Comparison of ENCODE assay signal across 8 cellular contexts in genomic region chr1:58815069-58815679, GRCh38. TPM values are rescaled to one million over a fixed set of nuclear protein-coding genes. Genes with fewer than 3 reads are reported as not detected.
A peak's percentile ranks its signal among the peaks of the same experiment; 100 is the strongest.
DNase-seq lines count a peak whose midpoint lies in the region; ATAC-seq, FAIRE-seq and TF ChIP-seq lines count a peak whose summit lies in the region.

No MANE protein-coding gene starts in this region.

- under 1% methylated on average over 33 of the region's 36 CpGs for WGBS in mammary epithelial cell (ENCODE audit: low coverage, missing lambda C conversion rate)
- 2 to 6% (median 4%) methylated on average over 36 of the region's 36 CpGs for WGBS in small intestine, 3 donors

- peak overlapping the region; percentile 79 for H3K27ac Mint-ChIP-seq in CD4-positive, alpha-beta T cell
- H3K27ac Mint-ChIP-seq in immature natural killer cell, result peak overlapping the region; percentile 88 to 94 (median 92)

- peak overlapping the region; percentile 91 for H3K4me2 ChIP-seq in mammary epithelial cell (ENCODE audit: insufficient read depth, low read depth, low read length)

- H2AFZ ChIP-seq in mammary epithelial cell (ENCODE audit: low read depth, low read length), result peak overlapping the region; percentile 65

- no TSS peak for BruUV-seq in mammary epithelial cell (replicated peaks; lab: Mats Ljungman, UMichigan)

- H3K9me3 Mint-ChIP-seq in CD4-positive, alpha-beta T cell, result no peaks in the 10 kb centered on the region
- H3K9me3 Mint-ChIP-seq in immature natural killer cell, result no peaks in the 10 kb centered on the region

- no peaks in the 10 kb centered on the region for H4K20me1 ChIP-seq in mammary epithelial cell (ENCODE audit: insufficient read depth, low read length)

- in situ Hi-C loops in mammary epithelial cell (cut with MboI; ENCODE audit: low sequenced_read_pairs in 2 of 2), result no loop called here

- peak overlapping the region; percentile 71 for H3K27ac ChIP-seq in CD4-positive, alpha-beta T cell (ENCODE audit: low read depth, low read length)
- H3K27ac ChIP-seq in mammary epithelial cell (ENCODE audit: insufficient read depth, low read depth, low read length), result peak overlapping the region; percentile 77
- H3K27ac ChIP-seq in small intestine (ENCODE audit: low read depth in 1 of 2, low read length in 1 of 2), result peak overlapping the region; percentile 99

- H3K9ac ChIP-seq in mammary epithelial cell (ENCODE audit: insufficient read depth, low read length), result peak overlapping the region; percentile 63

- POLR2A ChIA-PET in CD4-positive, alpha-beta T cell (lab: Charles Lee), result interaction anchor here (4.0 kb wide), 1 partner anchor 32 kb away, joined by 41 read pairs; the partner anchor contains the start of gene JUN

- CTCF ChIA-PET in CD4-positive, alpha-beta T cell (lab: Charles Lee), result no interaction called here
- CTCF ChIA-PET in mammary epithelial cell (lab: Charles Lee; ENCODE audit: low non-redundant PET), result no interaction called here

- peaks cover 54% of the 10 kb centered on the region for H3K4me1 Mint-ChIP-seq in CD4-positive, alpha-beta T cell (ENCODE audit: low read depth)
- peaks cover 42 to 53% of the 10 kb centered on the region in 2 donors for H3K4me1 Mint-ChIP-seq in immature natural killer cell

- H3K27me3 ChIP-seq in CD4-positive, alpha-beta T cell (ENCODE audit: control insufficient read depth, insufficient read depth, low read length), result no peaks in the 10 kb centered on the region
- H3K27me3 ChIP-seq in mammary epithelial cell (ENCODE audit: insufficient read depth, low read length) (no peaks in the 10 kb centered on the region), small intestine (ENCODE audit: control insufficient read depth in 2 of 2, insufficient read depth in 2 of 2, low read length in 2 of 2) (no peaks in the 10 kb centered on the region), BE2C (no peaks in the 10 kb centered on the region)

- no peaks in the 10 kb centered on the region for H3K79me2 ChIP-seq in mammary epithelial cell (ENCODE audit: insufficient read depth, low read length)

- peak in 8 of 10 experiments; percentile 16 to 56 (median 37) for DNase-seq in CD4-positive, alpha-beta T cell
- DNase-seq in T-helper 2 cell (peak; percentile 17 to 66 (median 27)), mammary epithelial cell (peak; percentile 85), immature natural killer cell (peak; percentile 79 to 82 (median 80)), small intestine (peak; percentile 87), BE2C (no peak)

- intact Hi-C loops in CD4-positive, alpha-beta T cell (cut with DNase I, micrococcal nuclease), result loop anchor here (2.0 to 10.0 kb wide), 4 partner anchors 26 to 1000 kb away; partner anchors contain the start of gene HOOK1 (in 1 of the 2)
- intact Hi-C loops in mammary epithelial cell (cut with micrococcal nuclease), result loop anchor here (1.0 to 10.0 kb wide), 4 partner anchors 33 to 117 kb away; no protein-coding TSS in a partner anchor

- no peaks in the 10 kb centered on the region for H3K36me3 ChIP-seq in mammary epithelial cell (ENCODE audit: insufficient read depth, low read length)
- no peaks in the 10 kb centered on the region for H3K36me3 ChIP-seq in small intestine (ENCODE audit: control insufficient read depth in 2 of 2, insufficient read depth in 2 of 2, low read length in 2 of 2)
- H3K36me3 ChIP-seq in BE2C, result no peaks in the 10 kb centered on the region

- H3K4me3 ChIP-seq in mammary epithelial cell (replicated peaks in 1 of 3; ENCODE audit: insufficient read depth in 1 of 3, low read depth in 2 of 3, low read length in 3 of 3) (peak overlapping the region; percentile 51 to 70 (median 56)), small intestine (ENCODE audit: low read depth in 1 of 2, low read length in 2 of 2) (peak overlapping the region in 1 of 2 donors; percentile 74), BE2C (ENCODE audit: low read depth, low read length) (no peak overlapping the region)

- H3K4me1 ChIP-seq in mammary epithelial cell (ENCODE audit: insufficient read depth, low read length) (peaks cover 74% of the 10 kb centered on the region), small intestine (ENCODE audit: control insufficient read depth in 2 of 2, insufficient read depth in 1 of 2, low read depth in 1 of 2, low read length in 1 of 2) (peaks cover 4 to 13% of the 10 kb centered on the region in 2 donors), BE2C (no peaks in the 10 kb centered on the region)

- no peaks in the 10 kb centered on the region for H3K27me3 Mint-ChIP-seq in CD4-positive, alpha-beta T cell
- H3K27me3 Mint-ChIP-seq in immature natural killer cell (ENCODE audit: low read depth in 3 of 3), result peaks cover 2 to 20% (median 5%) of the 10 kb centered on the region in 3 donors

- peak; percentile 5 for ATAC-seq in CD4-positive, alpha-beta T cell (ENCODE audit: poor library complexity)
- ATAC-seq in GM19463 (IDR thresholded peaks at IDR 0.05; ENCODE audit: unreplicated experiment) (peak; percentile 54), HG03565 (IDR thresholded peaks at IDR 0.05; ENCODE audit: unreplicated experiment) (peak; percentile 38)

- peaks cover 6% of the 10 kb centered on the region for H3K36me3 Mint-ChIP-seq in CD4-positive, alpha-beta T cell (ENCODE audit: low read depth)
- H3K36me3 Mint-ChIP-seq in immature natural killer cell, result no peaks in the 10 kb centered on the region

- no peak for TF ChIP-seq CTCF in CD4-positive, alpha-beta T cell (IDR thresholded peaks at IDR 0.05)
- TF ChIP-seq CTCF in mammary epithelial cell (conservative IDR thresholded peaks at IDR 0.05 in 1 of 2, IDR thresholded peaks at IDR 0.05 in 1 of 2; ENCODE audit: extremely low read depth in 1 of 2, insufficient read depth in 1 of 2, low read depth in 1 of 2, low read length in 2 of 2) (no peak), BE2C (IDR thresholded peaks at IDR 0.05; ENCODE audit: low read depth, low read length) (no peak)

- H3K4me3 Mint-ChIP-seq in CD4-positive, alpha-beta T cell, result peak overlapping the region; percentile 90
- peak overlapping the region; percentile 89 to 97 (median 93) for H3K4me3 Mint-ChIP-seq in immature natural killer cell

- no peak for FAIRE-seq in small intestine (lab: Jason Lieb, UNC)

- dilution Hi-C loops in mammary epithelial cell (cut with HindIII; ENCODE audit: low sequenced_read_pairs), result no loop called here

- H3K9me3 ChIP-seq in CD4-positive, alpha-beta T cell (ENCODE audit: control insufficient read depth, low read length), result no peaks in the 10 kb centered on the region
- H3K9me3 ChIP-seq in mammary epithelial cell (replicated peaks; ENCODE audit: insufficient read depth, low read length) (no peaks in the 10 kb centered on the region), small intestine (ENCODE audit: control insufficient read depth, low read depth) (no peaks in the 10 kb centered on the region), BE2C (no peaks in the 10 kb centered on the region)

RNA-seq across cellular contexts. Expression of gene JUN, which starts 31.3 kb away (rescaled TPM):
- total RNA-seq in CD4-positive, alpha-beta T cell, result 100 to 1,000 TPM; 585 to 588 TPM
- 10 to 100 TPM; 61.1 to 78.7 TPM for total RNA-seq in mammary epithelial cell
- polyA plus RNA-seq in mammary epithelial cell (24.6 TPM), immature natural killer cell (10 to 100 TPM; 18.7 to 58.4 (median 18.9) TPM), small intestine (10 to 100 TPM; 47.4 to 82.2 (median 50.3) TPM)
- 25.1 TPM for polyA minus RNA-seq in mammary epithelial cell
- 26.6 TPM for polyA plus RNA-seq in BE2C (2012; ENCODE audit: insufficient read depth, insufficient read length, low read depth)
